ENCODE assay signal across 8 cellular contexts in genomic region chr20:36604952-36605308, GRCh38. TPM values are rescaled to one million over a fixed set of nuclear protein-coding genes. Genes with fewer than 3 reads are reported as not detected.
DNase-seq lines count a peak whose midpoint lies in the region; ATAC-seq and TF ChIP-seq lines count a peak whose summit lies in the region.

No MANE protein-coding gene starts in this region.

- H3K79me2 ChIP-seq in OCI-LY1 (ENCODE audit: insufficient read depth, low read length) = peaks cover 22% of the 10 kb centered on the region

- peaks cover 26% of the 10 kb centered on the region for H3K36me3 ChIP-seq in OCI-LY1 (ENCODE audit: insufficient read depth, low read length)

- peak overlapping the region; percentile 96 for H3K27ac Mint-ChIP-seq in activated CD8-positive, alpha-beta memory T cell treated with anti-CD3 and anti-CD28 coated beads, Interleukin-2, amount 10 ng/mL, durations not matched to agents 7 days and 5 days
- peak overlapping the region; percentile 93 for H3K27ac Mint-ChIP-seq in activated naive CD8-positive, alpha-beta T cell

- DNase-seq in activated CD8-positive, alpha-beta memory T cell treated with anti-CD3 and anti-CD28 coated beads, Interleukin-2, amount 10 ng/mL, durations not matched to agents 7 days and 5 days = peak; percentile 81
- no peak for DNase-seq in activated CD8-positive, alpha-beta memory T cell treated with anti-CD3 and anti-CD28 coated beads for 24 hours
- peak; percentile 31 for DNase-seq in stimulated activated CD4-positive, alpha-beta T cell treated with anti-CD3 and anti-CD28 coated beads, Interleukin-2, amount 100 ng/mL, for 4 hours (ENCODE audit: low read depth)
- no peak for DNase-seq in G401 (ENCODE audit: low spot score)

- H3K27ac ChIP-seq in OCI-LY1 (ENCODE audit: low read depth, low read length, poor library complexity, severe bottlenecking) = peak overlapping the region; percentile 83

- H3K27me3 ChIP-seq in OCI-LY1 (ENCODE audit: insufficient read depth, low read length) = no peaks in the 10 kb centered on the region

- H3K36me3 Mint-ChIP-seq in activated CD8-positive, alpha-beta memory T cell treated with anti-CD3 and anti-CD28 coated beads, Interleukin-2, amount 10 ng/mL, durations not matched to agents 7 days and 5 days = peaks cover 30% of the 10 kb centered on the region
- H3K36me3 Mint-ChIP-seq in activated naive CD8-positive, alpha-beta T cell = no peaks in the 10 kb centered on the region

- H2AFZ ChIP-seq in OCI-LY1 (ENCODE audit: low read length) = peak overlapping the region; percentile 29; the same call in 1 of the 2 replicates

- no peaks in the 10 kb centered on the region for H3K27me3 Mint-ChIP-seq in activated CD8-positive, alpha-beta memory T cell treated with anti-CD3 and anti-CD28 coated beads, Interleukin-2, amount 10 ng/mL, durations not matched to agents 7 days and 5 days
- no peaks in the 10 kb centered on the region for H3K27me3 Mint-ChIP-seq in activated naive CD8-positive, alpha-beta T cell

- peaks cover 27% of the 10 kb centered on the region for H3K4me1 ChIP-seq in OCI-LY1 (ENCODE audit: insufficient read depth, low read length, severe bottlenecking)

- in situ Hi-C loops in G401 (cut with HindIII; ENCODE audit: low sequenced_read_pairs) = no loop called here

- CTCF ChIA-PET in activated CD8-positive, alpha-beta memory T cell treated with anti-CD3 and anti-CD28 coated beads, Interleukin-2, amount 10 ng/mL, durations not matched to agents 7 days and 5 days (lab: Charles Lee) = interaction anchor here (0.9 to 5.6 kb wide), 26 partner anchors 10 to 651 kb away, joined by 3 to 56 read pairs (median 6); partner anchors contain the start of genes DSN1, NDRG3, SCAND1 and TGIF2

- H3K4me3 ChIP-seq in OCI-LY1 (ENCODE audit: low read depth, low read length, poor library complexity, severe bottlenecking) (peak overlapping the region; percentile 93), iPS-18c (ENCODE audit: insufficient read depth, low read depth, low read length) (peak overlapping the region; percentile 2; the same call in 1 of the 2 replicates)

- no peak for TF ChIP-seq CTCF in OCI-LY1 (IDR thresholded peaks at IDR 0.05; ENCODE audit: low read length)

- peak; percentile 31 for ATAC-seq in activated CD8-positive, alpha-beta memory T cell treated with anti-CD3 and anti-CD28 coated beads, Interleukin-2, amount 10 ng/mL, durations not matched to agents 7 days and 5 days
- peak; percentile 41 for ATAC-seq in HG02938 (IDR thresholded peaks at IDR 0.05; ENCODE audit: unreplicated experiment)

- no peaks in the 10 kb centered on the region for H3F3A ChIP-seq in OCI-LY1 (ENCODE audit: insufficient read depth, low read length)

- H3K9me3 ChIP-seq in OCI-LY1 (ENCODE audit: low read length) (no peaks in the 10 kb centered on the region), iPS-18c (ENCODE audit: control insufficient read depth, insufficient read depth, low read length) (no peaks in the 10 kb centered on the region)

- H3K4me3 Mint-ChIP-seq in activated CD8-positive, alpha-beta memory T cell treated with anti-CD3 and anti-CD28 coated beads, Interleukin-2, amount 10 ng/mL, durations not matched to agents 7 days and 5 days = peak overlapping the region; percentile 98
- H3K4me3 Mint-ChIP-seq in activated naive CD8-positive, alpha-beta T cell = peak overlapping the region; percentile 95

- no peaks in the 10 kb centered on the region for H3K9me3 Mint-ChIP-seq in activated CD8-positive, alpha-beta memory T cell treated with anti-CD3 and anti-CD28 coated beads, Interleukin-2, amount 10 ng/mL, durations not matched to agents 7 days and 5 days (ENCODE audit: low read depth)
- no peaks in the 10 kb centered on the region for H3K9me3 Mint-ChIP-seq in activated naive CD8-positive, alpha-beta T cell (ENCODE audit: low read depth)

- H3K4me1 Mint-ChIP-seq in activated CD8-positive, alpha-beta memory T cell treated with anti-CD3 and anti-CD28 coated beads, Interleukin-2, amount 10 ng/mL, durations not matched to agents 7 days and 5 days = peaks cover 31% of the 10 kb centered on the region
- H3K4me1 Mint-ChIP-seq in activated naive CD8-positive, alpha-beta T cell (ENCODE audit: low read depth) = peaks cover 27% of the 10 kb centered on the region

- H3K9ac ChIP-seq in OCI-LY1 (ENCODE audit: low read length) = peak overlapping the region; percentile 73

- no peaks in the 10 kb centered on the region for H3K9me2 ChIP-seq in OCI-LY1 (ENCODE audit: low read depth, low read length)

- H3K4me2 ChIP-seq in OCI-LY1 (ENCODE audit: low read length) = peak overlapping the region; percentile 80

- H4K20me1 ChIP-seq in OCI-LY1 (ENCODE audit: insufficient read depth, low read length) = no peaks in the 10 kb centered on the region

RNA-seq across cellular contexts. Expression of gene RAB5IF, which starts 0.6 kb away (rescaled TPM):
- total RNA-seq in activated CD8-positive, alpha-beta memory T cell treated with anti-CD3 and anti-CD28 coated beads, Interleukin-2, amount 10 ng/mL, durations not matched to agents 7 days and 5 days = 100 to 1,000 TPM in 1 of 2 experiments, 10 to 100 TPM in 1; 81.8 to 115 TPM
- 162 and 192 TPM in 2 replicates for total RNA-seq in G401 (2014; rRNA removed; shearing (Covaris generic))

RNA-seq across cellular contexts. Expression of gene TGIF2, which starts 31.5 kb away (rescaled TPM):
- total RNA-seq in activated CD8-positive, alpha-beta memory T cell treated with anti-CD3 and anti-CD28 coated beads, Interleukin-2, amount 10 ng/mL, durations not matched to agents 7 days and 5 days = 10 to 100 TPM; 32.5 to 40.9 TPM
- 17.0 and 17.2 TPM in 2 replicates for total RNA-seq in G401 (2014; rRNA removed; shearing (Covaris generic))

RNA-seq across cellular contexts. Expression of gene SLA2, which starts 41.1 kb away (rescaled TPM):
- total RNA-seq in activated CD8-positive, alpha-beta memory T cell treated with anti-CD3 and anti-CD28 coated beads, Interleukin-2, amount 10 ng/mL, durations not matched to agents 7 days and 5 days = 100 to 1,000 TPM; 109 to 140 TPM
- total RNA-seq in G401 (2014; rRNA removed; shearing (Covaris generic)) = 0.10 TPM in 1 of 2 replicates, not detected in the other

Comparison
In these comparisons a context has a peak if more than half of its experiments do, and no peak if none do; other contexts are left out.
1. DNase-seq: peak in activated CD8-positive, alpha-beta memory T cell treated with anti-CD3 and anti-CD28 coated beads, Interleukin-2, amount 10 ng/mL, durations not matched to agents 7 days and 5 days (single experiment) and stimulated activated CD4-positive, alpha-beta T cell treated with anti-CD3 and anti-CD28 coated beads, Interleukin-2, amount 100 ng/mL, for 4 hours (single experiment); none in activated CD8-positive, alpha-beta memory T cell treated with anti-CD3 and anti-CD28 coated beads for 24 hours (single experiment) and G401 (single experiment).
2. RNA of gene SLA2, which starts 41.1 kb away (total RNA-seq): 109 to 140 TPM in activated CD8-positive, alpha-beta memory T cell treated with anti-CD3 and anti-CD28 coated beads, Interleukin-2, amount 10 ng/mL, durations not matched to agents 7 days and 5 days; 0.10 TPM in G401; every median in the first group is over 10 times any median in the second.